22 cellular contexts compared by ENCODE assay signal in the genomic region with DNA sequence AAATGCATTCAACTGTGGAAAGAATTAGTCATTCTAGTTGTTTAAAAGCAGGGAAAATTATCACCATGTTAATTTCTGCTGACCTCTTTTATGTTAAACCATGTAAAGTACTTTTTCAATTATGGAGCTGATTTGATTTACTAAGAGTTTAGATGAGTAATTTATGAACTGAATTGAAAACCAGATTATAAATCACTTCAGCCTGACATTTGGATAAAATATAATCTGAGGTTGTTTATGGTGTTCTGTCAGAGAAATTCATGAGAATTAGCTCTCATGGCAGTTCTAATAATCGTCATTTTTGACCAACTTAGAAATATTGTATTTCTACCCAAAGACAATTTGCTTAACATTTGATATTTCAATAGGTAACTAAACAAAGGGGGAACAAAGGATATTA. TPM values are rescaled to one million over a fixed set of nuclear protein-coding genes. Genes with fewer than 3 reads are reported as not detected.
DNase-seq lines count a peak whose midpoint lies in the region; ATAC-seq and TF ChIP-seq lines count a peak whose summit lies in the region.
"Had no signal": no experiment of that assay in that cellular context is flagged by ENCODE, and none has a peak within 500 bp of the region (broad histone marks: within the 10 kb centered on the region; RNA-seq: fewer than 3 reads in every experiment).

No MANE protein-coding gene starts in this region.

- peak overlapping the region; percentile 58 for H3K4me3 Mint-ChIP-seq in activated CD4-positive, alpha-beta T cell treated with anti-CD3 and anti-CD28 coated beads, Interleukin-2, amount 10 ng/mL, durations not matched to agents 24 days and 14 days
- peak overlapping the region; percentile 72 for H3K4me3 Mint-ChIP-seq in activated naive CD8-positive, alpha-beta T cell
- H3K4me3 Mint-ChIP-seq in natural killer cell = peak overlapping the region; percentile 3

- no peaks in the 10 kb centered on the region for H3K27me3 Mint-ChIP-seq in activated CD4-positive, alpha-beta T cell treated with anti-CD3 and anti-CD28 coated beads, Interleukin-2, amount 10 ng/mL, durations not matched to agents 24 days and 14 days
- no peaks in the 10 kb centered on the region for H3K27me3 Mint-ChIP-seq in activated naive CD8-positive, alpha-beta T cell
- H3K27me3 Mint-ChIP-seq in natural killer cell (ENCODE audit: low read depth in 2 of 2) = no peaks in the 10 kb centered on the region

- peaks cover 72% of the 10 kb centered on the region for H3K4me1 Mint-ChIP-seq in activated CD4-positive, alpha-beta T cell treated with anti-CD3 and anti-CD28 coated beads, Interleukin-2, amount 10 ng/mL, durations not matched to agents 24 days and 14 days
- peaks cover 89% of the 10 kb centered on the region for H3K4me1 Mint-ChIP-seq in activated naive CD8-positive, alpha-beta T cell (ENCODE audit: low read depth)
- H3K4me1 Mint-ChIP-seq in natural killer cell = peaks cover 80 to 81% of the 10 kb centered on the region in 2 donors

- peaks cover 59% of the 10 kb centered on the region for H3K36me3 Mint-ChIP-seq in activated CD4-positive, alpha-beta T cell treated with anti-CD3 and anti-CD28 coated beads, Interleukin-2, amount 10 ng/mL, durations not matched to agents 24 days and 14 days (ENCODE audit: low read depth)
- peaks cover 27% of the 10 kb centered on the region for H3K36me3 Mint-ChIP-seq in activated naive CD8-positive, alpha-beta T cell
- H3K36me3 Mint-ChIP-seq in natural killer cell = no peaks in the 10 kb centered on the region

- TF ChIP-seq CTCF in natural killer cell (IDR thresholded peaks at IDR 0.05) = no peak

- H3K9me3 Mint-ChIP-seq in activated CD4-positive, alpha-beta T cell treated with anti-CD3 and anti-CD28 coated beads, Interleukin-2, amount 10 ng/mL, durations not matched to agents 24 days and 14 days = peaks cover 3% of the 10 kb centered on the region
- peaks cover 3% of the 10 kb centered on the region for H3K9me3 Mint-ChIP-seq in activated naive CD8-positive, alpha-beta T cell (ENCODE audit: low read depth)
- no peaks in the 10 kb centered on the region for H3K9me3 Mint-ChIP-seq in natural killer cell

- ATAC-seq in natural killer cell (no peak), HG02571 (IDR thresholded peaks at IDR 0.05; ENCODE audit: unreplicated experiment) (no peak), GM21576 (IDR thresholded peaks at IDR 0.05; ENCODE audit: unreplicated experiment) (no peak)
- ATAC-seq: A549, left colon, Panc1 had no signal

- intact Hi-C loops in activated CD4-positive, alpha-beta T cell treated with anti-CD3 and anti-CD28 coated beads, Interleukin-2, amount 10 ng/mL, durations not matched to agents 24 days and 14 days (cut with micrococcal nuclease) = loop anchor here (2.0 kb wide), 1 partner anchor 14 kb away; no protein-coding TSS in a partner anchor
- intact Hi-C loops in natural killer cell (cut with micrococcal nuclease) = loop anchor here (5.0 kb wide), 1 partner anchor 392 kb away; no protein-coding TSS in a partner anchor

- no peak for DNase-seq in activated CD4-positive, alpha-beta T cell treated with anti-CD3 and anti-CD28 coated beads, Interleukin-2, amount 10 ng/mL, durations not matched to agents 24 days and 14 days
- no peak for DNase-seq in activated CD4-positive, alpha-beta T cell treated with anti-CD3 and anti-CD28 coated beads for 48 hours
- peak; percentile 19 for DNase-seq in EH (ENCODE audit: low read depth)
- no peak for DNase-seq in natural killer cell
- no peak for DNase-seq in DMS53 treated with DMSO at 0.1 percent for 48 hours (lab: John Stamatoyannopoulos, UW; ENCODE audit: unreplicated experiment)
- DNase-seq: amniotic stem cell; dorsolateral prefrontal cortex; head of caudate nucleus; left colon; NCI-H1105 treated with DMSO at 0.1 percent for 48 hours; NCI-H2029 treated with DMSO at 0.1 percent for 48 hours; NCI-H446 treated with DMSO at 0.1 percent for 48 hours; ovary; SJCRH30; stimulated activated CD4-positive, alpha-beta T cell treated with anti-CD3 and anti-CD28 coated beads, Interleukin-12 subunit alpha, Interleukin-12 subunit beta, amount 100 ng/mL, for 4 hours; stimulated activated CD4-positive, alpha-beta T cell treated with anti-CD3 and anti-CD28 coated beads, Interleukin-4, amount 100 ng/mL, for 4 hours; upper lobe of left lung had no signal

- peak overlapping the region; percentile 90 for H3K27ac Mint-ChIP-seq in activated CD4-positive, alpha-beta T cell treated with anti-CD3 and anti-CD28 coated beads, Interleukin-2, amount 10 ng/mL, durations not matched to agents 24 days and 14 days
- H3K27ac Mint-ChIP-seq in activated naive CD8-positive, alpha-beta T cell = peak overlapping the region; percentile 82
- peak overlapping the region; percentile 79 to 84 for H3K27ac Mint-ChIP-seq in natural killer cell

RNA-seq across cellular contexts. Expression of gene ITGA4, which starts 11.7 kb away (rescaled TPM):
- 106 and 109 TPM in 2 replicates for total RNA-seq in activated CD4-positive, alpha-beta T cell treated with anti-CD3 and anti-CD28 coated beads, Interleukin-2, amount 10 ng/mL, durations not matched to agents 24 days and 14 days
- 100 to 1,000 TPM; 178 to 235 (median 189) TPM for total RNA-seq in natural killer cell

Comparison
In these comparisons a context has a peak if more than half of its experiments do, and no peak if none do; other contexts are left out.
1. H3K4me3 Mint-ChIP-seq: peak in every context shown above with its lines; median percentile 72 in activated naive CD8-positive, alpha-beta T cell; 58 in activated CD4-positive, alpha-beta T cell treated with anti-CD3 and anti-CD28 coated beads, Interleukin-2, amount 10 ng/mL, durations not matched to agents 24 days and 14 days; 3 in natural killer cell.